ENCODE assay signal across 8 cellular contexts in the genomic region with DNA sequence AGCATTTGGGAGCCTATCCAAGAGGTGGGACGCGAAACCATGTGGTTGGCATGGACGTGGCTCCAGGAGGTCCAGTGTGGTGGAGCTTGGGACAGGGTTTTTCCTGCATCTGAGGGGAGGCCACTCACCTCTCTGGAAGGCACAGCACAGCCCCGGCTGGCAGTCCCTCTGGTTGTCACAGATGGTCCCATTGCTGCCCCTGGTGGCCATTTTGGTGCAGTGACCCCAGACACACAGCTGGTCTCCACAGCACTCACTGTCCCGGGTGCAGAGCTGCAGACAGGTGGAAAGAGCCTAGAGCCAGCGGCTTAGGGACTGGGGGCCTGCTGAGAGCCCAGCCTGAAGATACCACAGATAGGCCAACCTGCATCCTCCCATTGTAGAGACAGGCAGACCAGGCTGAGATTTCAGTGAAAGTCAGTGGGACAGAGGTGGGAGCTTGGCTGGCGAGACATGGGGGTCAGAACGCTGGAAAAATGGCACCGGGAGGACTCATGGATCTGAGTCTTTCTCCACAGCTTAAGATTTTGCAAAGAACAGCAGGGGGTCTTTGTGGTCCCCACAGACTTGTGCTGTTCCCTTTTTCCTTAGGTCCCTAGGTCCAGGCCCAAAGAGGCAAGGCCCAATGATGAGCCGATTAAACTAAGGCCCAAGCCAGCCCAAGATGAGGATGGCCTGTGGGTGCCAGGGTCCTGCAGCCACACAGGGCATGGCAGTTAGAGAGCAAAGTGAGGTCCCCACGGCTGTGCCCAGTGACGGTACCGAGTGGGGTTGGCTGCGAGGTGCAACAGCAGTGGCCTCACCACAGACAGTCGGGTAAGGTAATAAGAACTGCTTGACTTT. TPM values are rescaled to one million over a fixed set of nuclear protein-coding genes. Genes with fewer than 3 reads are reported as not detected.
DNase-seq lines count a peak whose midpoint lies in the region; ATAC-seq, FAIRE-seq and TF ChIP-seq lines count a peak whose summit lies in the region.

No MANE protein-coding gene starts in this region.

- intact Hi-C loops in naive thymus-derived CD4-positive, alpha-beta T cell (cut with micrococcal nuclease) = loop anchor here (2.0 to 5.0 kb wide), 2 partner anchors 168 to 170 kb away; no protein-coding TSS in a partner anchor

- no peak overlapping the region for H2BK12ac ChIP-seq in H1 (ENCODE audit: low read depth, low read length)

- no peak overlapping the region for H3K18ac ChIP-seq in H1 (ENCODE audit: extremely low read depth, low read length)

- H2BK120ac ChIP-seq in H1 (replicated peaks; ENCODE audit: low read depth, low read length) = no peak overlapping the region

- no peak overlapping the region for H3K4me2 ChIP-seq in H1 (ENCODE audit: insufficient read depth in 1 of 2, low read depth in 2 of 2, low read length in 2 of 2)

- no peaks in the 10 kb centered on the region; a peak in 1 of 7 replicates for H3K4me1 ChIP-seq in H1 (replicated peaks in 1 of 4; ENCODE audit: control insufficient read depth in 3 of 4, insufficient read depth in 4 of 4, low read length in 3 of 4)
- H3K4me1 ChIP-seq in naive thymus-derived CD4-positive, alpha-beta T cell (ENCODE audit: control insufficient read depth in 2 of 2, insufficient read depth in 2 of 2, low read length in 2 of 2) = peaks cover 4 to 5% of the 10 kb centered on the region in 2 donors

- no peak overlapping the region for H2BK20ac ChIP-seq in H1 (ENCODE audit: low read length)

- peaks cover 0 to 2% of the 10 kb centered on the region in 2 experiments for H4K20me1 ChIP-seq in H1 (replicated peaks in 1 of 2; ENCODE audit: control insufficient read depth in 1 of 2, insufficient read depth in 2 of 2, low read length in 2 of 2)

- 78% methylated on average over 14 of the region's 15 CpGs; no CpG with 5 or more reads in 1 of the 2 experiments for WGBS in H1 (ENCODE audit: extremely low coverage in 1 of 2, insufficient coverage in 1 of 2, insufficient read length in 1 of 2, insufficient replicate concordance in 2 of 2, low coverage in 1 of 2, low lambda C conversion rate in 2 of 2, missing lambda C conversion rate in 1 of 2), 2 experiments

- H3K27me3 Mint-ChIP-seq in naive thymus-derived CD4-positive, alpha-beta T cell = peaks cover 0 to 21% (median 0%) of the 10 kb centered on the region in 5 donors

- H3K14ac ChIP-seq in H1 (ENCODE audit: insufficient read length) = no peak overlapping the region

- DNase-seq in AG09309 (ENCODE audit: low read depth) (no peak), NCI-H226 (peak; percentile 32), H1 (ENCODE audit: low read depth in 1 of 2, low spot score in 2 of 2) (peak; percentile 58 to 89)
- peak; percentile 77 to 85 for DNase-seq in activated CD4-positive, alpha-beta T cell treated with anti-CD3 and anti-CD28 coated beads, Interleukin-2, amount 50 U/mL, for 48 hours
- peak; percentile 36 to 65 (median 52) for DNase-seq in naive thymus-derived CD4-positive, alpha-beta T cell
- peak; percentile 5 to 61 (median 32) for DNase-seq in stimulated activated naive CD4-positive, alpha-beta T cell (lab: John Stamatoyannopoulos, UW)

- no peaks in the 10 kb centered on the region for H3K23me2 ChIP-seq in H1 (ENCODE audit: low read depth, low read length)

- peaks cover 3 to 17% (median 8%) of the 10 kb centered on the region in 7 donors for H3K4me1 Mint-ChIP-seq in naive thymus-derived CD4-positive, alpha-beta T cell

- peaks cover 0 to 3% (median 0%) of the 10 kb centered on the region in 5 donors for H3K36me3 Mint-ChIP-seq in naive thymus-derived CD4-positive, alpha-beta T cell

- no peak overlapping the region for H3K4ac ChIP-seq in H1 (replicated peaks; ENCODE audit: insufficient read length, low read depth, low read length)

- no peaks in the 10 kb centered on the region for H3K79me2 ChIP-seq in H1 (ENCODE audit: control insufficient read depth in 1 of 2, insufficient read depth in 2 of 2, low read length in 2 of 2)

- no peak overlapping the region for H2BK15ac ChIP-seq in H1 (ENCODE audit: low read length)

- TF ChIP-seq RAD21 in H1 (IDR thresholded peaks at IDR 0.05 in 1 of 2, conservative IDR thresholded peaks at IDR 0.05 in 1 of 2; ENCODE audit: low read depth in 2 of 2, low read length in 2 of 2) = peak; percentile 61 to 66

- H3K27ac ChIP-seq in H1 (ENCODE audit: low read depth, low read length) = no peak overlapping the region
- H3K27ac ChIP-seq in naive thymus-derived CD4-positive, alpha-beta T cell (ENCODE audit: low read depth, low read length) = no peak overlapping the region

- no peak overlapping the region; the same call in 1 of the 2 replicates for H4K8ac ChIP-seq in H1 (ENCODE audit: extremely low read depth, insufficient read depth, low read length)

- peaks cover 0 to 2% (median 0%) of the 10 kb centered on the region in 4 experiments; a peak in 3 of 8 replicates for H3K36me3 ChIP-seq in H1 (ENCODE audit: control insufficient read depth in 2 of 4, insufficient read depth in 4 of 4, low read length in 3 of 4)
- H3K36me3 ChIP-seq in naive thymus-derived CD4-positive, alpha-beta T cell (ENCODE audit: control insufficient read depth in 2 of 3, insufficient read depth in 3 of 3, low read length in 3 of 3) = no peaks in the 10 kb centered on the region

- H3K9me3 Mint-ChIP-seq in naive thymus-derived CD4-positive, alpha-beta T cell = peaks cover 0 to 3% (median 0%) of the 10 kb centered on the region in 11 donors

- H4K91ac ChIP-seq in H1 (replicated peaks; ENCODE audit: insufficient read length, low read length) = no peak overlapping the region

- no peak for TF ChIP-seq EP300 in H1 (IDR thresholded peaks at IDR 0.05; ENCODE audit: borderline replicate concordance in 1 of 2, low read depth in 2 of 2, low read length in 2 of 2)

- no peak overlapping the region for H2AFZ ChIP-seq in H1 (ENCODE audit: low read length)

- TF ChIP-seq POLR2A in GM18505 (IDR thresholded peaks at IDR 0.05; ENCODE audit: borderline replicate concordance, extremely low read depth, insufficient read depth, insufficient read length) (no peak), H1 (IDR thresholded peaks at IDR 0.05; ENCODE audit: control extremely low read depth in 1 of 2, low read depth in 2 of 2, low read length in 2 of 2) (no peak)

- H3K9me3 ChIP-seq in H1 (ENCODE audit: insufficient read depth in 2 of 2, low read depth in 1 of 2, low read length in 1 of 2) = no peaks in the 10 kb centered on the region
- H3K9me3 ChIP-seq in naive thymus-derived CD4-positive, alpha-beta T cell (ENCODE audit: control insufficient read depth in 2 of 3, low read length in 3 of 3) = no peaks in the 10 kb centered on the region

- no peak overlapping the region for H3K9ac ChIP-seq in H1 (replicated peaks in 1 of 4; ENCODE audit: extremely low read depth in 1 of 4, low read depth in 3 of 4, low read length in 3 of 4)

- no peak overlapping the region for H3K23ac ChIP-seq in H1 (ENCODE audit: insufficient read length)

- peak; percentile 72 for TF ChIP-seq CTCF in AG09309 (IDR thresholded peaks at IDR 0.05; ENCODE audit: control insufficient read depth, insufficient read depth, low read depth, low read length, missing control alignments)
- peak; percentile 73 to 96 (median 92) for TF ChIP-seq CTCF in H1 (IDR thresholded peaks at IDR 0.05; ENCODE audit: control extremely low read depth in 1 of 3, insufficient read depth in 1 of 3, low read depth in 1 of 3, low read length in 3 of 3)

- no peak overlapping the region for H3K27ac Mint-ChIP-seq in naive thymus-derived CD4-positive, alpha-beta T cell

- H3K79me1 ChIP-seq in H1 (ENCODE audit: low read depth, low read length) = no peaks in the 10 kb centered on the region

- H2BK5ac ChIP-seq in H1 (ENCODE audit: low read depth, low read length) = no peak overlapping the region; the same call in 1 of the 2 replicates

- FAIRE-seq in H1 (lab: Jason Lieb, UNC) = no peak

- POLR2A ChIA-PET in H1 (lab: Charles Lee; ENCODE audit: partially characterized antibody) = no interaction called here
- POLR2A ChIA-PET in naive thymus-derived CD4-positive, alpha-beta T cell (lab: Charles Lee) = no interaction called here

- no peak overlapping the region for H4K5ac ChIP-seq in H1 (ENCODE audit: insufficient read length, low read depth, low read length)

- H3K4me3 ChIP-seq in AG09309 (ENCODE audit: control insufficient read depth, low read depth, low read length) (no peak overlapping the region), H1 (ENCODE audit: extremely low read depth in 1 of 4, insufficient read depth in 2 of 4, low read depth in 3 of 4, low read length in 4 of 4) (no peak overlapping the region)
- H3K4me3 ChIP-seq in naive thymus-derived CD4-positive, alpha-beta T cell (ENCODE audit: low read length) = no peak overlapping the region

- CTCF ChIA-PET in H1 (lab: Charles Lee; ENCODE audit: partially characterized antibody) = interaction anchor here (0.6 to 6.2 kb wide), 40 partner anchors 11 to 991 kb away, joined by 3 to 63 read pairs (median 4); a partner anchor contains a TSS
- CTCF ChIA-PET in naive thymus-derived CD4-positive, alpha-beta T cell (lab: Charles Lee) = interaction anchor here (0.6 to 1.1 kb wide), 3 partner anchors 75 to 1094 kb away, joined by 3 to 5 read pairs (median 3); no protein-coding TSS in a partner anchor

- no peak overlapping the region for H2AK5ac ChIP-seq in H1 (ENCODE audit: low read depth, low read length)

- ATAC-seq in GM18505 (IDR thresholded peaks at IDR 0.05; ENCODE audit: unreplicated experiment) = peak; percentile 87
- peak; percentile 92 for ATAC-seq in HG02973 (IDR thresholded peaks at IDR 0.05; ENCODE audit: unreplicated experiment)
- ATAC-seq in naive thymus-derived CD4-positive, alpha-beta T cell = peak; percentile 86

- no peak overlapping the region for H3K56ac ChIP-seq in H1 (replicated peaks; ENCODE audit: insufficient read length, low read depth, low read length)

- no peak overlapping the region for H3K4me3 Mint-ChIP-seq in naive thymus-derived CD4-positive, alpha-beta T cell

- no peaks in the 10 kb centered on the region for H3K27me3 ChIP-seq in H1 (replicated peaks in 1 of 4; ENCODE audit: control insufficient read depth in 3 of 4, extremely low read depth in 1 of 4, insufficient read depth in 3 of 4, low read length in 3 of 4)
- H3K27me3 ChIP-seq in naive thymus-derived CD4-positive, alpha-beta T cell (ENCODE audit: control insufficient read depth in 2 of 2, insufficient read depth in 2 of 2, low read length in 2 of 2) = no peaks in the 10 kb centered on the region

RNA-seq across cellular contexts. Expression of a gene that starts 41.4 kb away (rescaled TPM):
- 30.0 and 30.2 TPM in 2 replicates for total RNA-seq in H1 (2021; fragmentation: NEBNext Ultra II Directional; extraction: Animal tissue kit (Norgen Biotek cat#: 25700))
- polyA plus RNA-seq in H1 (2011; rRNA removed) = 40.1 and 51.0 TPM in 2 replicates
- polyA plus RNA-seq in H1 (2011; cell fraction: cytosol; rRNA removed) = 47.2 TPM
- 32.6 TPM for polyA plus RNA-seq in H1 (2011; cell fraction: nucleus; rRNA removed)
- polyA plus RNA-seq in H1 (2012, experiment 1 of 2) = 22.0 to 30.0 TPM (median 28.4 TPM) in 4 replicates
- 26.0 TPM for polyA plus RNA-seq in H1 (2012, experiment 2 of 2)
- 18.9 TPM for polyA plus RNA-seq in H1 (2013, experiment 1 of 2)
- polyA plus RNA-seq in H1 (2013, experiment 2 of 2) = 19.7 TPM
- polyA minus RNA-seq in H1 (2011; rRNA and poly(A)+ RNA removed) = 40.5 and 47.6 TPM in 2 replicates
- polyA minus RNA-seq in H1 (2011; cell fraction: cytosol; rRNA and poly(A)+ RNA removed) = 23.2 TPM
- polyA minus RNA-seq in H1 (2011; cell fraction: nucleus; rRNA and poly(A)+ RNA removed) = 25.2 TPM
- 1 to 10 TPM in 1 of 5 experiments, under 1 TPM in 1, not detected in 3; 0.32 to 1.4 TPM for total RNA-seq in naive thymus-derived CD4-positive, alpha-beta T cell
- polyA plus RNA-seq in naive thymus-derived CD4-positive, alpha-beta T cell = under 1 TPM in 1 of 2 donors, not detected in 1; 0.38 TPM

Comparison
In these comparisons a context has a peak if more than half of its experiments do, and no peak if none do; other contexts are left out.
1. RNA of a gene that starts 41.4 kb away (total RNA-seq): 30.0 to 30.2 TPM in H1; 0.32 to 1.4 TPM in naive thymus-derived CD4-positive, alpha-beta T cell; every median in the first group is over 10 times any median in the second.
2. Peak in every context shown above with its lines, with median percentiles within 50 percentile points of each other: ATAC-seq.